ENCODE assay signal across 8 cellular contexts in the genomic region with DNA sequence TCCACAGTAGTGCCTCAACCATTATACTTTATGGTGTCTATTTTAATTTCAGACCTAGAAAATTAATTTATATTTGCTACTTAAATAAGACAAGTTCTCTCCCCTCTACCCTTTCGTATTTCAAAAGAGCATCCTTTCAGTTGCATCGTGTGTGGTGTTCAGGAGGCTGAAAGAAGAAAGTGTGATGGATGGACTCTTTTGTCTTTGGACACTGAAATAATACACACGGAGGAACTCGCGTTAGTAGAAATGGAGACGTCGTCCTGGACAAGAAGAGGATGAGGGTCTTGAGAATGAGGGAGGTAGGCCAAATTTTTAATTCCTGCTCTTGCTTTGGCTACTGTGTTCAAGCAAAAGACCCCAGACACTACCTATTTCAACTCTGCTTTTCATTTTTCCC. TPM values are rescaled to one million over a fixed set of nuclear protein-coding genes. Genes with fewer than 3 reads are reported as not detected.
DNase-seq lines count a peak whose midpoint lies in the region; ATAC-seq lines count a peak whose summit lies in the region.

No MANE protein-coding gene starts in this region.

- no peaks in the 10 kb centered on the region for H3K9me3 ChIP-seq in iPS DF 6.9 (ENCODE audit: control insufficient read depth, insufficient read depth, low read length)

- no peak for ATAC-seq in T-cell (replicated peaks in 1 of 4)
- ATAC-seq in stimulated activated naive CD8-positive, alpha-beta T cell treated with anti-CD3 and anti-CD28 coated beads, Interleukin-15, amount 100 ng/mL, for 72 hours = no peak

- peak overlapping the region in 2 of 3 donors; percentile 78 to 84 for H3K4me3 Mint-ChIP-seq in T-cell
- peak overlapping the region in 1 of 2 donors; percentile 96 for H3K4me3 Mint-ChIP-seq in stimulated activated naive CD8-positive, alpha-beta T cell treated with anti-CD3 and anti-CD28 coated beads, Interleukin-15, amount 100 ng/mL, for 72 hours

- no peaks in the 10 kb centered on the region for H3K36me3 ChIP-seq in iPS DF 6.9 (ENCODE audit: control insufficient read depth, insufficient read depth, low read length)

- H3K4me1 Mint-ChIP-seq in T-cell = peaks cover 34 to 48% (median 40%) of the 10 kb centered on the region in 3 donors
- H3K4me1 Mint-ChIP-seq in stimulated activated naive CD8-positive, alpha-beta T cell treated with anti-CD3 and anti-CD28 coated beads, Interleukin-15, amount 100 ng/mL, for 72 hours = peaks cover 40% of the 10 kb centered on the region

- peak overlapping the region; percentile 97; the same call in 1 of the 2 replicates for H3K4me3 ChIP-seq in iPS DF 6.9 (ENCODE audit: low read length)

- no peaks in the 10 kb centered on the region for H3K27me3 ChIP-seq in iPS DF 6.9 (ENCODE audit: control insufficient read depth, insufficient read depth, low read length)

- H3K27ac ChIP-seq in iPS DF 6.9 (ENCODE audit: low read length) = no peak overlapping the region

- H3K27me3 Mint-ChIP-seq in T-cell = no peaks in the 10 kb centered on the region
- H3K27me3 Mint-ChIP-seq in stimulated activated naive CD8-positive, alpha-beta T cell treated with anti-CD3 and anti-CD28 coated beads, Interleukin-15, amount 100 ng/mL, for 72 hours = no peaks in the 10 kb centered on the region

- H3K36me3 Mint-ChIP-seq in T-cell = peaks cover 8% of the 10 kb centered on the region

- POLR2A ChIA-PET in T-cell (lab: Charles Lee) = no interaction called here

- no peaks in the 10 kb centered on the region for H3K9me3 Mint-ChIP-seq in T-cell
- peaks cover 11 to 13% of the 10 kb centered on the region in 2 donors for H3K9me3 Mint-ChIP-seq in stimulated activated naive CD8-positive, alpha-beta T cell treated with anti-CD3 and anti-CD28 coated beads, Interleukin-15, amount 100 ng/mL, for 72 hours

- peak; percentile 11 for DNase-seq in NCI-H146 (lab: John Stamatoyannopoulos, UW)
- DNase-seq in NCI-H146 treated with DMSO at 0.1 percent for 48 hours (lab: John Stamatoyannopoulos, UW; ENCODE audit: unreplicated experiment) = no peak
- DNase-seq in T-cell = no peak
- no peak for DNase-seq in iPS DF 6.9 (ENCODE audit: low read depth, low spot score)
- DNase-seq in stimulated activated naive CD8-positive, alpha-beta T cell treated with anti-CD3 and anti-CD28 coated beads, Interleukin-15, amount 100 ng/mL, for 72 hours = no peak
- no peak for DNase-seq in DMS153 treated with DMSO at 0.1 percent for 48 hours (lab: John Stamatoyannopoulos, UW; ENCODE audit: unreplicated experiment)
- DNase-seq in iPS-NIHi11 (ENCODE audit: low spot score) = no peak
- DNase-seq in NCI-H187 treated with DMSO at 0.1 percent for 48 hours (lab: John Stamatoyannopoulos, UW) = no peak

- no CpG with 5 or more reads among the region's 7 CpGs for WGBS in iPS DF 6.9 (ENCODE audit: insufficient coverage, insufficient read length)

- no peaks in the 10 kb centered on the region for H3K4me1 ChIP-seq in iPS DF 6.9 (ENCODE audit: control insufficient read depth, insufficient read depth, low read length)

- peak overlapping the region; percentile 62 to 75 for H3K27ac Mint-ChIP-seq in T-cell
- peak overlapping the region; percentile 96 to 97 for H3K27ac Mint-ChIP-seq in stimulated activated naive CD8-positive, alpha-beta T cell treated with anti-CD3 and anti-CD28 coated beads, Interleukin-15, amount 100 ng/mL, for 72 hours

- CTCF ChIA-PET in T-cell (lab: Charles Lee) = no interaction called here

RNA-seq across cellular contexts. Expression of a gene that starts 0.9 kb away (rescaled TPM):
- total RNA-seq in T-cell = 1 to 10 TPM; 6.6 to 8.9 (median 7.5) TPM

RNA-seq across cellular contexts. Expression of a gene that starts 1.2 kb away (rescaled TPM):
- under 1 TPM in 4 of 5 donors, not detected in 1; 0.15 to 0.75 (median 0.33) TPM for total RNA-seq in T-cell

RNA-seq across cellular contexts. Expression of a gene that starts 47.4 kb away (rescaled TPM):
- total RNA-seq in T-cell = 1 to 10 TPM in 3 of 5 donors, under 1 TPM in 2; 0.33 to 1.7 (median 1.2) TPM

RNA-seq across cellular contexts. Expression of a gene that starts 55.1 kb away (rescaled TPM):
- total RNA-seq in T-cell = 10 to 100 TPM in 3 of 5 donors, 1 to 10 TPM in 2; 7.1 to 16.3 (median 13.6) TPM

RNA-seq across cellular contexts. Expression of a gene that starts 55.3 kb away (rescaled TPM):
- 10 to 100 TPM; 11.4 to 14.3 (median 13.2) TPM for total RNA-seq in T-cell
